8 cellular contexts compared by ENCODE assay signal in genomic region chr12:53624453-53624852, GRCh38. TPM values are rescaled to one million over a fixed set of nuclear protein-coding genes. Genes with fewer than 3 reads are reported as not detected.
DNase-seq lines count a peak whose midpoint lies in the region; ATAC-seq, FAIRE-seq and TF ChIP-seq lines count a peak whose summit lies in the region.

No MANE protein-coding gene starts in this region.

- peak overlapping the region; percentile 86 for H3K4me2 ChIP-seq in astrocyte (ENCODE audit: low read length)

- no peaks in the 10 kb centered on the region for H3K9me3 ChIP-seq in astrocyte (ENCODE audit: insufficient read depth, low read depth, low read length)
- H3K9me3 ChIP-seq in lower lobe of right lung: no peaks in the 10 kb centered on the region
- no peaks in the 10 kb centered on the region for H3K9me3 ChIP-seq in tibial nerve

- no peak for FAIRE-seq in astrocyte (lab: Jason Lieb, UNC)

- 26 to 41% methylated on average over 2 of the region's 2 CpGs for WGBS in tibial nerve, 2 donors

- no peak for TF ChIP-seq POLR2A in tibial nerve (IDR thresholded peaks at IDR 0.05)

- H3K4me1 ChIP-seq in astrocyte (ENCODE audit: insufficient read depth, low read length): peaks cover 15% of the 10 kb centered on the region
- peaks cover 44% of the 10 kb centered on the region for H3K4me1 ChIP-seq in lower lobe of right lung
- H3K4me1 ChIP-seq in tibial nerve: peaks cover 0 to 49% (median 14%) of the 10 kb centered on the region in 4 donors

- intact Hi-C loops in lower lobe of right lung (cut with DNase I): no loop called here

- no peaks in the 10 kb centered on the region for H3K27me3 Mint-ChIP-seq in activated T-cell treated with anti-CD3 and anti-CD28 coated beads, Interleukin-2, amount 50 U/mL, for 4 hours (ENCODE audit: low read depth)
- no peaks in the 10 kb centered on the region for H3K27me3 Mint-ChIP-seq in astrocyte (ENCODE audit: low read depth, unreplicated experiment)

- H3K27ac Mint-ChIP-seq in astrocyte (ENCODE audit: unreplicated experiment): peak overlapping the region; percentile 19

- peak overlapping the region; percentile 100 for H3K4me3 Mint-ChIP-seq in activated T-cell treated with anti-CD3 and anti-CD28 coated beads, Interleukin-2, amount 50 U/mL, for 4 hours
- H3K4me3 Mint-ChIP-seq in astrocyte (ENCODE audit: unreplicated experiment): peak overlapping the region; percentile 98

- peak overlapping the region; percentile 97 for H3K9ac ChIP-seq in astrocyte (ENCODE audit: low read length)

- H3K27me3 ChIP-seq in astrocyte (ENCODE audit: insufficient read depth, low read length) (no peaks in the 10 kb centered on the region), lower lobe of right lung (ENCODE audit: low read depth) (no peaks in the 10 kb centered on the region), tibial nerve (no peaks in the 10 kb centered on the region)

- H3K4me3 ChIP-seq in astrocyte (ENCODE audit: insufficient read depth, low read depth, low read length) (peak overlapping the region; percentile 81), lower lobe of right lung (peak overlapping the region; percentile 67), tibial nerve (peak overlapping the region; percentile 41 to 91 (median 64))

- H3K27ac ChIP-seq in astrocyte (ENCODE audit: low read depth, low read length): no peak overlapping the region
- H3K27ac ChIP-seq in lower lobe of right lung: peak overlapping the region; percentile 91
- H3K27ac ChIP-seq in tibial nerve: peak overlapping the region; percentile 75 to 96 (median 94)

- H3K9me3 Mint-ChIP-seq in activated T-cell treated with anti-CD3 and anti-CD28 coated beads, Interleukin-2, amount 50 U/mL, for 4 hours: no peaks in the 10 kb centered on the region
- H3K9me3 Mint-ChIP-seq in astrocyte (ENCODE audit: unreplicated experiment): no peaks in the 10 kb centered on the region

- H2AFZ ChIP-seq in astrocyte (ENCODE audit: low read depth, low read length): no peak overlapping the region

- no peak for TF ChIP-seq EP300 in tibial nerve (IDR thresholded peaks at IDR 0.05)

- no peak for DNase-seq in activated T-cell treated with anti-CD3 and anti-CD28 coated beads, Interleukin-2, amount 50 U/mL, for 4 hours
- DNase-seq in activated T-cell treated with anti-CD3 and anti-CD28 coated beads for 4 hours (no peak), astrocyte (ENCODE audit: low read depth) (no peak), lower lobe of right lung (no peak), tibial nerve (ENCODE audit: low spot score in 2 of 2) (no peak), DMS153 (lab: John Stamatoyannopoulos, UW) (no peak), nucleus accumbens (lab: John Stamatoyannopoulos, UW) (no peak)

- H3K79me2 ChIP-seq in astrocyte (ENCODE audit: insufficient read depth, low read length): peaks cover 61% of the 10 kb centered on the region

- peaks cover 22% of the 10 kb centered on the region for H4K20me1 ChIP-seq in astrocyte (ENCODE audit: insufficient read depth, low read length)

- no peak for TF ChIP-seq CTCF in astrocyte (IDR thresholded peaks at IDR 0.05; ENCODE audit: insufficient read depth, low read depth, low read length)
- no peak for TF ChIP-seq CTCF in lower lobe of right lung (IDR thresholded peaks at IDR 0.05)
- no peak for TF ChIP-seq CTCF in tibial nerve (IDR thresholded peaks at IDR 0.05)

- H3K36me3 ChIP-seq in astrocyte (ENCODE audit: insufficient read depth, low read length): no peaks in the 10 kb centered on the region
- no peaks in the 10 kb centered on the region for H3K36me3 ChIP-seq in lower lobe of right lung
- H3K36me3 ChIP-seq in tibial nerve: no peaks in the 10 kb centered on the region

- no peak for ATAC-seq in activated T-cell treated with anti-CD3 and anti-CD28 coated beads, Interleukin-2, amount 50 U/mL, for 4 hours
- ATAC-seq in lower lobe of right lung: no peak
- ATAC-seq in HG03108 (IDR thresholded peaks at IDR 0.05; ENCODE audit: unreplicated experiment): no peak

- H3K36me3 Mint-ChIP-seq in activated T-cell treated with anti-CD3 and anti-CD28 coated beads, Interleukin-2, amount 50 U/mL, for 4 hours (ENCODE audit: insufficient read depth): no peaks in the 10 kb centered on the region
- H3K36me3 Mint-ChIP-seq in astrocyte (ENCODE audit: low read depth, unreplicated experiment): peaks cover 2% of the 10 kb centered on the region

- peaks cover 50% of the 10 kb centered on the region for H3K4me1 Mint-ChIP-seq in activated T-cell treated with anti-CD3 and anti-CD28 coated beads, Interleukin-2, amount 50 U/mL, for 4 hours (ENCODE audit: low read depth)
- peaks cover 13% of the 10 kb centered on the region for H3K4me1 Mint-ChIP-seq in astrocyte (ENCODE audit: low read depth, unreplicated experiment)

RNA-seq across cellular contexts. Expression of gene ATF7, which starts 1.7 kb away (rescaled TPM):
- total RNA-seq in activated T-cell treated with anti-CD3 and anti-CD28 coated beads, Interleukin-2, amount 50 U/mL, for 4 hours: 10 to 100 TPM; 19.2 to 23.2 (median 20.9) TPM
- 35.1 and 38.3 TPM in 2 replicates for total RNA-seq in astrocyte
- total RNA-seq in lower lobe of right lung: 61.2 TPM
- total RNA-seq in tibial nerve: 10 to 100 TPM; 30.1 to 47.9 (median 34.4) TPM

RNA-seq across cellular contexts. Expression of gene ATP5MC2, which starts 51.4 kb away (rescaled TPM):
- total RNA-seq in activated T-cell treated with anti-CD3 and anti-CD28 coated beads, Interleukin-2, amount 50 U/mL, for 4 hours: 100 to 1,000 TPM; 338 to 364 (median 342) TPM
- total RNA-seq in astrocyte: 224 and 237 TPM in 2 replicates
- total RNA-seq in lower lobe of right lung: 264 TPM
- total RNA-seq in tibial nerve: 100 to 1,000 TPM; 191 to 223 (median 208) TPM
